ENCODE assay signal across 11 cellular contexts in genomic region chr11:11016943-11017342, GRCh38.
"Had no signal": no experiment of that assay in that cellular context is flagged by ENCODE, and none has a peak within 500 bp of the region (broad histone marks: within the 10 kb centered on the region; RNA-seq: fewer than 3 reads in every experiment).

No MANE protein-coding gene starts in this region.

- H3K36me3 ChIP-seq: HAP-1 had no signal

- H3K9ac ChIP-seq: GM23248 had no signal

- H3K4me3 Mint-ChIP-seq: GM23338, H9, HFFc6 had no signal

- H2AFZ ChIP-seq: GM23248, GM23338 had no signal

- DNase-seq: GM23248, GOT3, H7, H9, HCEC 1CT, HFFc6 had no signal

- ATAC-seq: GM23338, HCT116 had no signal

- H3K27ac ChIP-seq: GM23248 had no signal

- H3K9me3 Mint-ChIP-seq: GM23338, H9, HFFc6 had no signal

- H3K4me3 ChIP-seq: GM23248, GM23338, HAP-1 had no signal

- FAIRE-seq: H1, H54 had no signal

- H3K27ac Mint-ChIP-seq: GM23338, H9, HFFc6 had no signal

- H3K4me2 ChIP-seq: GM23338 had no signal

- H3K9me3 ChIP-seq: HAP-1 had no signal
